1 cellular context compared by ENCODE assay signal in the genomic region with DNA sequence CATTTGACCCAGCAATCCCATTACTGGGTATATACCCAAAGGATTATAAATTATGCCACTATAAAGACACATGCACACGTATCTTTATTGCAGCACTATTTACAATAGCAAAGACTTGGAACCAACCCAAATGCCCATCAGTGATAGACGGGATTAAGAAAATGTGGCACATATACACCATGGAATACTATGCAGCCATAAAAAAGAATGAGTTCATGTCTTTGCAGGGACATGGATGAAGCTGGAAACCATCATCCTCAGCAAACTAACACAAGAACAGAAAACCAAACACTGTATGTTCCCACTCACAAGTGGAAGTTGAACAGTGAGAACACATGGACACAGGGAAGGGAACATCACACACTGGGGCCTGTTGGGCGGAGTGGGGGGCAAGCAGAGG. TPM values are rescaled to one million over a fixed set of nuclear protein-coding genes. Genes with fewer than 3 reads are reported as not detected.
"Had no signal": no experiment of that assay in that cellular context is flagged by ENCODE, and none has a peak within 500 bp of the region (broad histone marks: within the 10 kb centered on the region; RNA-seq: fewer than 3 reads in every experiment).

No MANE protein-coding gene starts in this region.

RNA-seq across cellular contexts. Expression of gene IDNK, which starts 9.6 kb away (rescaled TPM):
- total RNA-seq: ascending aorta had no signal
